Comparison of ENCODE assay signal across 21 cellular contexts in the genomic region with DNA sequence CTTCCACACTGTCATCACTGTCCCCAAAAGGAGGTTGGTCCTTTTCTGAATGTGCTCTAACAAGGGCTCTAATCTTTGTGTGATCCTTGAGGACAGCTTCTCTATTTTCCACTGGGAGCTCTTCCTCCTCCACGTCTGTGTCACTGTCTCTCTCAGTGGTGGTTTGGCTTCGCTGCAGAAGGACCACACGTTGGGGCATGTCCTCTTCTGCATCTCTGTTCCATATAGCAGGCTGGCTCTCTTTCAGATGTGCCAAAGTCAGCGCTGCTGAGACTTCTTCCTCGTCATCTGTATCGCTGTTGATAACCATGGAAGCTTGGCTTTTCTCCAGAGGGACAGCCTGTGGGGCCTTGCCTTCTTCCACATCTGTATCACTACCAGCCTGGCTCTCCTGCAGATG. TPM values are rescaled to one million over a fixed set of nuclear protein-coding genes. Genes with fewer than 3 reads are reported as not detected.
A peak's percentile ranks its signal among the peaks of the same experiment; 100 is the strongest.
DNase-seq lines count a peak whose midpoint lies in the region; ATAC-seq and TF ChIP-seq lines count a peak whose summit lies in the region.
"Had no signal": no experiment of that assay in that cellular context is flagged by ENCODE, and none has a peak within 500 bp of the region (broad histone marks: within the 10 kb centered on the region; RNA-seq: fewer than 3 reads in every experiment).

No MANE protein-coding gene starts in this region.

- TF ChIP-seq CTCF in activated CD8-positive, alpha-beta T cell treated with anti-CD3 and anti-CD28 coated beads for 36 hours (IDR thresholded peaks at IDR 0.05): no peak
- TF ChIP-seq CTCF in endothelial cell (IDR thresholded peaks at IDR 0.05; ENCODE audit: unreplicated experiment): no peak

- CTCF ChIA-PET in activated CD8-positive, alpha-beta T cell treated with anti-CD3 and anti-CD28 coated beads for 36 hours (lab: Charles Lee): interaction anchor here (1.8 to 3.7 kb wide), 2 partner anchors 33 to 40 kb away, joined by 5 to 14 read pairs; partner anchors contain the start of gene DHX16

- no peaks in the 10 kb centered on the region for H4K20me1 ChIP-seq in BLaER1

- H3K27ac Mint-ChIP-seq in CD4-positive, CD25-positive, alpha-beta regulatory T cell: peak overlapping the region; percentile 44 to 84 (median 79)
- peak overlapping the region; percentile 75 for H3K27ac Mint-ChIP-seq in activated CD8-positive, alpha-beta T cell treated with anti-CD3 and anti-CD28 coated beads for 36 hours
- H3K27ac Mint-ChIP-seq in endothelial cell (ENCODE audit: unreplicated experiment): no peak overlapping the region
- H3K27ac Mint-ChIP-seq: activated B cell treated with CpG ODN at 0.5 μM for 24 hours had no signal

- H3K9me3 ChIP-seq in BLaER1: no peaks in the 10 kb centered on the region
- no peaks in the 10 kb centered on the region for H3K9me3 ChIP-seq in CD4-positive, CD25-positive, alpha-beta regulatory T cell (ENCODE audit: control insufficient read depth in 2 of 2, low read length in 2 of 2)
- H3K9me3 ChIP-seq: Caco-2 had no signal

- no peak overlapping the region for H3K4me3 ChIP-seq in BLaER1
- H3K4me3 ChIP-seq in CD4-positive, CD25-positive, alpha-beta regulatory T cell (ENCODE audit: low read depth, low read length): no peak overlapping the region

- peaks cover 80% of the 10 kb centered on the region for H3K36me3 ChIP-seq in BLaER1
- peaks cover 47% of the 10 kb centered on the region for H3K36me3 ChIP-seq in CD4-positive, CD25-positive, alpha-beta regulatory T cell (ENCODE audit: control insufficient read depth, insufficient read depth, low read length)

- H3K4me1 ChIP-seq in BLaER1: peaks cover 56% of the 10 kb centered on the region
- peaks cover 10% of the 10 kb centered on the region for H3K4me1 ChIP-seq in CD4-positive, CD25-positive, alpha-beta regulatory T cell (ENCODE audit: control insufficient read depth, insufficient read depth, low read length, poor library complexity, severe bottlenecking)
- H3K4me1 ChIP-seq: Caco-2 had no signal

- H3K9ac ChIP-seq in BLaER1: 0 out of 2 replicates have a peak overlapping the region, but pooled peaks have one; percentile 38

- no peak for DNase-seq in CD4-positive, CD25-positive, alpha-beta regulatory T cell
- DNase-seq in activated CD8-positive, alpha-beta T cell treated with anti-CD3 and anti-CD28 coated beads for 36 hours: no peak
- DNase-seq in endothelial cell (ENCODE audit: low spot score): no peak
- DNase-seq in NCI-H524 (lab: John Stamatoyannopoulos, UW): no peak
- no peak for DNase-seq in NCI-H510A (lab: John Stamatoyannopoulos, UW)
- no peak for DNase-seq in NCI-H1105 treated with DMSO at 0.1 percent for 48 hours (lab: John Stamatoyannopoulos, UW)
- DNase-seq: activated B cell treated with CpG ODN at 0.5 μM for 24 hours; activated naive CD4-positive, alpha-beta T cell; AML-193; Caco-2; foreskin melanocyte; naive B cell; NCI-H1436; NCI-H2171 treated with DMSO at 0.1 percent for 48 hours; OCI-M1; SHP77 treated with DMSO at 0.1 percent for 48 hours; stimulated activated CD4-positive, alpha-beta T cell treated with anti-CD3 and anti-CD28 coated beads, Interleukin-1b, Interleukin-23, amount 100 ng/mL, for 48 hours; T-cell had no signal

- no peak for ATAC-seq in CD4-positive, CD25-positive, alpha-beta regulatory T cell (ENCODE audit: low read depth in 2 of 2)
- ATAC-seq in activated CD8-positive, alpha-beta T cell treated with anti-CD3 and anti-CD28 coated beads for 36 hours: no peak
- ATAC-seq in GM19397 (IDR thresholded peaks at IDR 0.05; ENCODE audit: unreplicated experiment): no peak
- ATAC-seq: T-cell had no signal

- POLR2A ChIA-PET in activated CD8-positive, alpha-beta T cell treated with anti-CD3 and anti-CD28 coated beads for 36 hours (lab: Charles Lee): interaction anchor here (0.9 to 22.1 kb wide), 10 partner anchors 9 to 97 kb away, joined by 3 to 500 read pairs (median 4); partner anchors contain the start of gene DHX16

- no peaks in the 10 kb centered on the region for H3K27me3 ChIP-seq in BLaER1
- H3K27me3 ChIP-seq in CD4-positive, CD25-positive, alpha-beta regulatory T cell (ENCODE audit: control insufficient read depth, insufficient read depth, low read length): no peaks in the 10 kb centered on the region

- no peak overlapping the region for H3K4me3 Mint-ChIP-seq in CD4-positive, CD25-positive, alpha-beta regulatory T cell
- H3K4me3 Mint-ChIP-seq in activated CD8-positive, alpha-beta T cell treated with anti-CD3 and anti-CD28 coated beads for 36 hours: no peak overlapping the region
- peak overlapping the region; percentile 21 for H3K4me3 Mint-ChIP-seq in endothelial cell (ENCODE audit: unreplicated experiment)
- H3K4me3 Mint-ChIP-seq: activated B cell treated with CpG ODN at 0.5 μM for 24 hours, memory B cell, T-cell had no signal

- no peaks in the 10 kb centered on the region for H3K9me3 Mint-ChIP-seq in CD4-positive, CD25-positive, alpha-beta regulatory T cell
- no peaks in the 10 kb centered on the region for H3K9me3 Mint-ChIP-seq in activated CD8-positive, alpha-beta T cell treated with anti-CD3 and anti-CD28 coated beads for 36 hours
- no peaks in the 10 kb centered on the region for H3K9me3 Mint-ChIP-seq in endothelial cell (ENCODE audit: unreplicated experiment)
- H3K9me3 Mint-ChIP-seq: activated B cell treated with CpG ODN at 0.5 μM for 24 hours, memory B cell, naive B cell, T-cell had no signal

- intact Hi-C loops in activated CD8-positive, alpha-beta T cell treated with anti-CD3 and anti-CD28 coated beads for 36 hours (cut with micrococcal nuclease): no loop called here

- H3K36me3 Mint-ChIP-seq in CD4-positive, CD25-positive, alpha-beta regulatory T cell: peaks cover 53% of the 10 kb centered on the region
- H3K36me3 Mint-ChIP-seq in activated CD8-positive, alpha-beta T cell treated with anti-CD3 and anti-CD28 coated beads for 36 hours (ENCODE audit: low read depth): peaks cover 73% of the 10 kb centered on the region
- peaks cover 45% of the 10 kb centered on the region for H3K36me3 Mint-ChIP-seq in endothelial cell (ENCODE audit: low read depth, unreplicated experiment)

- peaks cover 11 to 47% (median 32%) of the 10 kb centered on the region in 4 donors for H3K4me1 Mint-ChIP-seq in CD4-positive, CD25-positive, alpha-beta regulatory T cell
- peaks cover 31% of the 10 kb centered on the region for H3K4me1 Mint-ChIP-seq in activated CD8-positive, alpha-beta T cell treated with anti-CD3 and anti-CD28 coated beads for 36 hours (ENCODE audit: low read depth)
- H3K4me1 Mint-ChIP-seq in endothelial cell (ENCODE audit: unreplicated experiment): peaks cover 12% of the 10 kb centered on the region

- no peaks in the 10 kb centered on the region for H3K27me3 Mint-ChIP-seq in CD4-positive, CD25-positive, alpha-beta regulatory T cell
- H3K27me3 Mint-ChIP-seq in activated CD8-positive, alpha-beta T cell treated with anti-CD3 and anti-CD28 coated beads for 36 hours: no peaks in the 10 kb centered on the region
- H3K27me3 Mint-ChIP-seq in endothelial cell (ENCODE audit: unreplicated experiment): no peaks in the 10 kb centered on the region
- H3K27me3 Mint-ChIP-seq: activated B cell treated with CpG ODN at 0.5 μM for 24 hours, memory B cell, naive B cell, T-cell had no signal

- H3K4me2 ChIP-seq in BLaER1: peak overlapping the region; percentile 59

- H3K27ac ChIP-seq in BLaER1: peak overlapping the region; percentile 69
- no peak overlapping the region for H3K27ac ChIP-seq in CD4-positive, CD25-positive, alpha-beta regulatory T cell (ENCODE audit: insufficient read depth, low read length, poor library complexity, severe bottlenecking)

RNA-seq across cellular contexts. Expression of gene MDC1, which starts 4.6 kb away (rescaled TPM):
- 32.7 TPM for total RNA-seq in CD4-positive, CD25-positive, alpha-beta regulatory T cell
- polyA plus RNA-seq in CD4-positive, CD25-positive, alpha-beta regulatory T cell: 1 to 10 TPM; 1.2 to 5.0 (median 3.7) TPM
- 10 to 100 TPM; 80.4 to 90.7 TPM for total RNA-seq in activated CD8-positive, alpha-beta T cell treated with anti-CD3 and anti-CD28 coated beads for 36 hours
- total RNA-seq in endothelial cell (ENCODE audit: unreplicated experiment): 51.7 TPM

RNA-seq across cellular contexts. Expression of gene TUBB, which starts 7.7 kb away (rescaled TPM):
- 119 TPM for total RNA-seq in CD4-positive, CD25-positive, alpha-beta regulatory T cell
- polyA plus RNA-seq in CD4-positive, CD25-positive, alpha-beta regulatory T cell: 100 to 1,000 TPM; 125 to 158 (median 138) TPM
- 1,000 to 10,000 TPM; 1,556 to 1,579 TPM for total RNA-seq in activated CD8-positive, alpha-beta T cell treated with anti-CD3 and anti-CD28 coated beads for 36 hours
- total RNA-seq in endothelial cell (ENCODE audit: unreplicated experiment): 1,094 TPM

RNA-seq across cellular contexts. Expression of gene NRM, which starts 21.7 kb away (rescaled TPM):
- total RNA-seq in CD4-positive, CD25-positive, alpha-beta regulatory T cell: 9.0 TPM
- polyA plus RNA-seq in CD4-positive, CD25-positive, alpha-beta regulatory T cell: 10 to 100 TPM in 1 of 4 donors, 1 to 10 TPM in 3; 7.5 to 17.7 (median 9.2) TPM
- total RNA-seq in activated CD8-positive, alpha-beta T cell treated with anti-CD3 and anti-CD28 coated beads for 36 hours: 10 to 100 TPM; 21.0 to 22.0 TPM
- total RNA-seq in endothelial cell (ENCODE audit: unreplicated experiment): 26.0 TPM

RNA-seq across cellular contexts. Expression of gene PPP1R18, which starts 26.0 kb away (rescaled TPM):
- 164 TPM for total RNA-seq in CD4-positive, CD25-positive, alpha-beta regulatory T cell
- polyA plus RNA-seq in CD4-positive, CD25-positive, alpha-beta regulatory T cell: 100 to 1,000 TPM; 110 to 159 (median 119) TPM
- 100 to 1,000 TPM; 174 to 177 TPM for total RNA-seq in activated CD8-positive, alpha-beta T cell treated with anti-CD3 and anti-CD28 coated beads for 36 hours
- 285 TPM for total RNA-seq in endothelial cell (ENCODE audit: unreplicated experiment)

RNA-seq across cellular contexts. Expression of gene FLOT1, which starts 30.0 kb away (rescaled TPM):
- total RNA-seq in CD4-positive, CD25-positive, alpha-beta regulatory T cell: 25.3 TPM
- 10 to 100 TPM; 30.5 to 63.2 (median 48.1) TPM for polyA plus RNA-seq in CD4-positive, CD25-positive, alpha-beta regulatory T cell
- total RNA-seq in activated CD8-positive, alpha-beta T cell treated with anti-CD3 and anti-CD28 coated beads for 36 hours: 100 to 1,000 TPM; 135 TPM
- total RNA-seq in endothelial cell (ENCODE audit: unreplicated experiment): 136 TPM
